18 cellular contexts compared by ENCODE assay signal in the genomic region with DNA sequence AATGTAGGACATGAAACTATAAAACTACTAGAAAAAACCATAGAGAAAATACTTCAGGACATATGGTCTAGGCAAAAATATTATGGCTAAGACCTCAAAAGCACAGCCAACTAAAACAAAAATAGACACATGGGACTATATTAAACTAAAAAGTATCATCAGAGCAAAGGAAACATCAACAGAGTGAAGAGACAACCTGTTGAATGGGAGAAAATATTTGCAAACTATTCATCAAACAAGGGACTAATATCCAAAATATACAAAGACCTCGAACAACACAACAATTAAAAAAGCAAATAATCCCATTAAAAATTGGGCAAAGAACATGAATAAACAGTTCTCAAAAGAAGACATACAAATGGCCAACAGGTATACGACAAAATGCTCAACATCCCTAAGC.
DNase-seq lines count a peak whose midpoint lies in the region; ATAC-seq and TF ChIP-seq lines count a peak whose summit lies in the region.
"Had no signal": no experiment of that assay in that cellular context is flagged by ENCODE, and none has a peak within 500 bp of the region (broad histone marks: within the 10 kb centered on the region; RNA-seq: fewer than 3 reads in every experiment).

No MANE protein-coding gene starts in this region.

- peaks cover 39% of the 10 kb centered on the region for H3K79me2 ChIP-seq in GM23248 (ENCODE audit: insufficient read depth)

- peaks cover 65% of the 10 kb centered on the region for H3K4me1 Mint-ChIP-seq in chondrocyte (ENCODE audit: low read depth)
- H3K4me1 Mint-ChIP-seq: CD4-positive, alpha-beta memory T cell had no signal

- no peaks in the 10 kb centered on the region for H3K27me3 Mint-ChIP-seq in chondrocyte (ENCODE audit: low read depth)

- H3K9me3 ChIP-seq in GM23248 (ENCODE audit: low read depth) = no peaks in the 10 kb centered on the region
- H3K9me3 ChIP-seq in RWPE2 (ENCODE audit: severe bottlenecking) = no peaks in the 10 kb centered on the region
- H3K9me3 ChIP-seq: A549, HAP-1 had no signal

- H3K4me3 ChIP-seq in GM23248 (no peak overlapping the region), RWPE2 (ENCODE audit: severe bottlenecking) (no peak overlapping the region), lower leg skin (ENCODE audit: low read depth, poor library complexity, severe bottlenecking) (no peak overlapping the region)
- H3K4me3 ChIP-seq: A549, HAP-1 had no signal

- peaks cover 49% of the 10 kb centered on the region for H3F3A ChIP-seq in GM23248 (ENCODE audit: insufficient read depth)

- peak overlapping the region; percentile 42 for H3K27ac Mint-ChIP-seq in chondrocyte (ENCODE audit: unreplicated experiment)
- H3K27ac Mint-ChIP-seq: CD4-positive, alpha-beta memory T cell had no signal

- in situ Hi-C loops in GM23248 (cut with MboI) = no loop called here

- H3K4me1 ChIP-seq in GM23248 (ENCODE audit: insufficient read depth) (peaks cover 46% of the 10 kb centered on the region), RWPE2 (ENCODE audit: insufficient read depth, poor library complexity, severe bottlenecking) (peaks cover 32% of the 10 kb centered on the region), foreskin keratinocyte (peaks cover 34% of the 10 kb centered on the region)
- H3K4me1 ChIP-seq: HAP-1 had no signal

- intact Hi-C loops in lower leg skin (cut with DNase I; ENCODE audit: low total_unique reads) = no loop called here

- peak overlapping the region; percentile 98; the same call in 1 of the 2 replicates for H3K27ac ChIP-seq in GM23248
- peak overlapping the region; percentile 98 for H3K27ac ChIP-seq in RWPE2 (ENCODE audit: poor library complexity, severe bottlenecking)
- peak overlapping the region; percentile 90 for H3K27ac ChIP-seq in foreskin keratinocyte
- H3K27ac ChIP-seq: A549 had no signal

- peaks cover 14% of the 10 kb centered on the region for H3K9me3 Mint-ChIP-seq in chondrocyte (ENCODE audit: low read depth)

- 91 to 99% methylated on average over 2 of the region's 2 CpGs for WGBS in GM23248 (ENCODE audit: low coverage in 1 of 2, low lambda C conversion rate in 2 of 2, missing lambda C conversion rate in 2 of 2), 2 experiments
- WGBS in lower leg skin, 2 donors = 89 to 97% methylated on average over 2 of the region's 2 CpGs

- no peak for ATAC-seq in RWPE2 (ENCODE audit: low read depth)
- ATAC-seq in foreskin keratinocyte = no peak
- ATAC-seq: A549 had no signal

- H3K27me3 ChIP-seq in GM23248 (replicated peaks; ENCODE audit: insufficient read depth) (no peaks in the 10 kb centered on the region), RWPE2 (ENCODE audit: insufficient read depth, poor library complexity, severe bottlenecking) (no peaks in the 10 kb centered on the region), foreskin keratinocyte (no peaks in the 10 kb centered on the region)

- no peak overlapping the region for H3K4me2 ChIP-seq in GM23248 (ENCODE audit: unreplicated experiment)
- H3K4me2 ChIP-seq: A549 had no signal

- H3K36me3 Mint-ChIP-seq in chondrocyte (ENCODE audit: low read depth) = no peaks in the 10 kb centered on the region
- H3K36me3 Mint-ChIP-seq: CD4-positive, alpha-beta memory T cell had no signal

- no peak overlapping the region for H3K9ac ChIP-seq in GM23248

- H4K20me1 ChIP-seq in GM23248 (ENCODE audit: insufficient read depth) = no peaks in the 10 kb centered on the region

- TF ChIP-seq CTCF in RWPE2 (IDR thresholded peaks at IDR 0.05; ENCODE audit: poor library complexity, severe bottlenecking) = no peak
- TF ChIP-seq CTCF in chondrocyte (IDR thresholded peaks at IDR 0.05) = no peak
- no peak for TF ChIP-seq CTCF in foreskin keratinocyte (conservative IDR thresholded peaks at IDR 0.05)
- TF ChIP-seq CTCF in lower leg skin (IDR thresholded peaks at IDR 0.05) = no peak

- DNase-seq in GM23248 (no peak), RWPE2 (ENCODE audit: low spot score) (no peak), chondrocyte (ENCODE audit: low spot score) (no peak), foreskin keratinocyte (no peak), lower leg skin (ENCODE audit: low spot score in 2 of 2) (no peak), HT-29 (ENCODE audit: low spot score) (no peak), ureter (ENCODE audit: low spot score) (no peak)
- DNase-seq: 8988T; C1 segment of cervical spinal cord; Calu3; CD4-positive, alpha-beta memory T cell; COR-L47; DMS53; DMS79 treated with DMSO at 0.1 percent for 48 hours; GF-D8; GOT3 had no signal

- no peaks in the 10 kb centered on the region for H3K36me3 ChIP-seq in GM23248 (ENCODE audit: low read depth)
- no peaks in the 10 kb centered on the region for H3K36me3 ChIP-seq in RWPE2 (ENCODE audit: low read depth)
- H3K36me3 ChIP-seq: HAP-1 had no signal

- no peaks in the 10 kb centered on the region for H3K9me2 ChIP-seq in GM23248 (ENCODE audit: insufficient read depth)

- no peak for TF ChIP-seq POLR2A in lower leg skin (IDR thresholded peaks at IDR 0.05)

- H2AFZ ChIP-seq in GM23248 = no peak overlapping the region

- no peak overlapping the region for H3K4me3 Mint-ChIP-seq in chondrocyte (ENCODE audit: unreplicated experiment)
- H3K4me3 Mint-ChIP-seq: CD4-positive, alpha-beta memory T cell had no signal
